Comparison of ENCODE assay signal across 1 cellular context in the genomic region with DNA sequence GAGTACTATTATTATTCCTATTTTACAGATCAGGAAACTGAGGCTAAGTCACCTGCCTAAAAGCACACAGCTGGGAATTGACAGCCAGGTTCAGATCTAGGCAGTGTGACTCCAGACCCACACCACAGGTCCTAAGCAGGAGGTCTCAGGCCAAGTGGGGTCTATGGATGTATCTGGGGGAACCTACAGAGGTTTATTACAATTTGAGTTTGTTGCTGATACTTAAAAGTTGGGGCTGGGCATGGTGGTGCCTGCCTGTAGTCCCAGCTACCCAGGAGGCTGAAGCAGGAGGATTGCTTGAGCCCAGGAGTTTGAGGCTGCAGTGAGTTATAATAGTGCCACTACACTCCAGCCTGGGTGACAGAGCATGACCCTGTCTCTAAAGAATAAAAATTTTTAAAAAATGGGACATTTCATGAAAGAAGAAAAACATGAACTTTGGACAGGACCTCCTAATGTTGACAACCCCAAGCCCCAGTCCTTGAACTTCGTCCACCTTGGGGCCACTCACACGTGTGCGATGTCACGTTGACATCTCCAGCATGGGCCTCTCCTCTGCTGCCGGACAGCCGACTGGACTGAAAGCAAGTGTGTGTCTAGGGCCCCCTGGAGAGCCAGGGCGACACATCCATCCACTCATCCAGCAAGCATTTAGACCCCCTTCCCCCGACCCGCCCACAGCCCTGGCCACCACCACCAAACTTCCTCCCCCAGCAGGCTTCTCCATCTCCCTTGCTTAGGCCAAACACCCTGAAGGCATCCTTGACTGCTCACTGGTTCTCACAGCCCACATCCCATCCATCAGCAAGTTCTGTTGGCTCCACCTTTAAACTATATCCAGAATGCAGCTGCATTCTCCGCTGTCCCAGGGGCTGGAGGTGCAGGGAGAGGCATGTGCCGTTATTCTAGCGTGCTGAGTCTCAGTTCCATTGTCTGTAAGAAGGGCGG.
TF ChIP-seq lines count a peak whose summit lies in the region.

No MANE protein-coding gene starts in this region.

TF ChIP-seq in HepG2, 621 proteins besides CTCF, POLR2A, EP300 and RAD21 (continued from another document and continues in another):
- TF ChIP-seq, protein P1, sequence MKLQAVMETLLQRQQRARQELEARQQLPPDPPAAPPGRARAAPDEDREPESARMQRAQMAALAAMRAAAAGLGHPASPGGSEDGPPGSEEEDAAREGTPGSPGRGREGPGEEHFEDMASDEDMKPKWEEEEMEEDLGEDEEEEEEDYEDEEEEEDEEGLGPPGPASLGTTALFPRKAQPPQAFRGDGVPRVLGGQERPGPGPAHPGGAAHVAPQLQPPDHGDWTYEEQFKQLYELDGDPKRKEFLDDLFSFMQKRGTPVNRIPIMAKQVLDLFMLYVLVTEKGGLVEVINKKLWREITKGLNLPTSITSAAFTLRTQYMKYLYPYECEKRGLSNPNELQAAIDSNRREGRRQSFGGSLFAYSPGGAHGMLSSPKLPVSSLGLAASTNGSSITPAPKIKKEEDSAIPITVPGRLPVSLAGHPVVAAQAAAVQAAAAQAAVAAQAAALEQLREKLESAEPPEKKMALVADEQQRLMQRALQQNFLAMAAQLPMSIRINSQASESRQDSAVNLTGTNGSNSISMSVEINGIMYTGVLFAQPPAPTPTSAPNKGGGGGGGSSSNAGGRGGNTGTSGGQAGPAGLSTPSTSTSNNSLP (IDR thresholded peaks at IDR 0.05; ENCODE audit: low read depth, low read length), result peak; percentile 57; the same call in 1 of the 2 replicates
- peak; percentile 97 for TF ChIP-seq ZNF431 (CRISPR knock-in tag; IDR thresholded peaks at IDR 0.05; ENCODE audit: borderline replicate concordance, low read depth)
- TF ChIP-seq, protein P2, sequence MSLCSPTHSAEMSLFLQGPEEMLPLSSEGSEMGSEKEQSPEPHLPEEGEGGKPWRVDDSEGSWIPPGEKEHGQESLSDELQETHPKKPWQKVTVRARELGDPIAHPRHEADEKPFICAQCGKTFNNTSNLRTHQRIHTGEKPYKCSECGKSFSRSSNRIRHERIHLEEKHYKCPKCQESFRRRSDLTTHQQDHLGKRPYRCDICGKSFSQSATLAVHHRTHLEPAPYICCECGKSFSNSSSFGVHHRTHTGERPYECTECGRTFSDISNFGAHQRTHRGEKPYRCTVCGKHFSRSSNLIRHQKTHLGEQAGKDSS (CRISPR knock-in tag; IDR thresholded peaks at IDR 0.05; ENCODE audit: borderline replicate concordance, low read depth), result peak; percentile 98; the same call in 1 of the 2 replicates
- TF ChIP-seq ZSCAN29 (CRISPR knock-in tag; conservative IDR thresholded peaks at IDR 0.05), result peak; percentile 96
- TF ChIP-seq BHLHE40 (IDR thresholded peaks at IDR 0.05; ENCODE audit: low read length), result peak; percentile 99
- TF ChIP-seq, protein P3, sequence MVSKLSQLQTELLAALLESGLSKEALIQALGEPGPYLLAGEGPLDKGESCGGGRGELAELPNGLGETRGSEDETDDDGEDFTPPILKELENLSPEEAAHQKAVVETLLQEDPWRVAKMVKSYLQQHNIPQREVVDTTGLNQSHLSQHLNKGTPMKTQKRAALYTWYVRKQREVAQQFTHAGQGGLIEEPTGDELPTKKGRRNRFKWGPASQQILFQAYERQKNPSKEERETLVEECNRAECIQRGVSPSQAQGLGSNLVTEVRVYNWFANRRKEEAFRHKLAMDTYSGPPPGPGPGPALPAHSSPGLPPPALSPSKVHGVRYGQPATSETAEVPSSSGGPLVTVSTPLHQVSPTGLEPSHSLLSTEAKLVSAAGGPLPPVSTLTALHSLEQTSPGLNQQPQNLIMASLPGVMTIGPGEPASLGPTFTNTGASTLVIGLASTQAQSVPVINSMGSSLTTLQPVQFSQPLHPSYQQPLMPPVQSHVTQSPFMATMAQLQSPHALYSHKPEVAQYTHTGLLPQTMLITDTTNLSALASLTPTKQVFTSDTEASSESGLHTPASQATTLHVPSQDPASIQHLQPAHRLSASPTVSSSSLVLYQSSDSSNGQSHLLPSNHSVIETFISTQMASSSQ (IDR thresholded peaks at IDR 0.05; ENCODE audit: low read depth), result peak; percentile 71
- TF ChIP-seq, protein P3 (CRISPR knock-in tag; IDR thresholded peaks at IDR 0.05; ENCODE audit: borderline replicate concordance), result peak; percentile 93
- TF ChIP-seq, protein P4, sequence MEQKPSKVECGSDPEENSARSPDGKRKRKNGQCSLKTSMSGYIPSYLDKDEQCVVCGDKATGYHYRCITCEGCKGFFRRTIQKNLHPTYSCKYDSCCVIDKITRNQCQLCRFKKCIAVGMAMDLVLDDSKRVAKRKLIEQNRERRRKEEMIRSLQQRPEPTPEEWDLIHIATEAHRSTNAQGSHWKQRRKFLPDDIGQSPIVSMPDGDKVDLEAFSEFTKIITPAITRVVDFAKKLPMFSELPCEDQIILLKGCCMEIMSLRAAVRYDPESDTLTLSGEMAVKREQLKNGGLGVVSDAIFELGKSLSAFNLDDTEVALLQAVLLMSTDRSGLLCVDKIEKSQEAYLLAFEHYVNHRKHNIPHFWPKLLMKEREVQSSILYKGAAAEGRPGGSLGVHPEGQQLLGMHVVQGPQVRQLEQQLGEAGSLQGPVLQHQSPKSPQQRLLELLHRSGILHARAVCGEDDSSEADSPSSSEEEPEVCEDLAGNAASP (CRISPR knock-in tag; IDR thresholded peaks at IDR 0.05; ENCODE audit: borderline replicate concordance), result peak; percentile 95; the same call in 1 of the 2 replicates
- TF ChIP-seq MIXL1 (CRISPR knock-in tag; IDR thresholded peaks at IDR 0.05), result peak; percentile 97
- peak; percentile 84 for TF ChIP-seq IKZF4 (CRISPR knock-in tag; IDR thresholded peaks at IDR 0.05; ENCODE audit: borderline replicate concordance, low read depth, not compliant biosample characterization)
- TF ChIP-seq, protein P5, sequence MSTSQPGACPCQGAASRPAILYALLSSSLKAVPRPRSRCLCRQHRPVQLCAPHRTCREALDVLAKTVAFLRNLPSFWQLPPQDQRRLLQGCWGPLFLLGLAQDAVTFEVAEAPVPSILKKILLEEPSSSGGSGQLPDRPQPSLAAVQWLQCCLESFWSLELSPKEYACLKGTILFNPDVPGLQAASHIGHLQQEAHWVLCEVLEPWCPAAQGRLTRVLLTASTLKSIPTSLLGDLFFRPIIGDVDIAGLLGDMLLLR (CRISPR knock-in tag; IDR thresholded peaks at IDR 0.05), result no peak; the same call in 1 of the 2 replicates
- peak; percentile 94 for TF ChIP-seq YEATS4 (CRISPR knock-in tag; IDR thresholded peaks at IDR 0.05; ENCODE audit: borderline replicate concordance)
- peak; percentile 97 for TF ChIP-seq ZFP36L1 (CRISPR knock-in tag; IDR thresholded peaks at IDR 0.05)
- TF ChIP-seq TSC22D2 (CRISPR knock-in tag; IDR thresholded peaks at IDR 0.05; ENCODE audit: borderline replicate concordance), result peak; percentile 98
- TF ChIP-seq, protein P6, sequence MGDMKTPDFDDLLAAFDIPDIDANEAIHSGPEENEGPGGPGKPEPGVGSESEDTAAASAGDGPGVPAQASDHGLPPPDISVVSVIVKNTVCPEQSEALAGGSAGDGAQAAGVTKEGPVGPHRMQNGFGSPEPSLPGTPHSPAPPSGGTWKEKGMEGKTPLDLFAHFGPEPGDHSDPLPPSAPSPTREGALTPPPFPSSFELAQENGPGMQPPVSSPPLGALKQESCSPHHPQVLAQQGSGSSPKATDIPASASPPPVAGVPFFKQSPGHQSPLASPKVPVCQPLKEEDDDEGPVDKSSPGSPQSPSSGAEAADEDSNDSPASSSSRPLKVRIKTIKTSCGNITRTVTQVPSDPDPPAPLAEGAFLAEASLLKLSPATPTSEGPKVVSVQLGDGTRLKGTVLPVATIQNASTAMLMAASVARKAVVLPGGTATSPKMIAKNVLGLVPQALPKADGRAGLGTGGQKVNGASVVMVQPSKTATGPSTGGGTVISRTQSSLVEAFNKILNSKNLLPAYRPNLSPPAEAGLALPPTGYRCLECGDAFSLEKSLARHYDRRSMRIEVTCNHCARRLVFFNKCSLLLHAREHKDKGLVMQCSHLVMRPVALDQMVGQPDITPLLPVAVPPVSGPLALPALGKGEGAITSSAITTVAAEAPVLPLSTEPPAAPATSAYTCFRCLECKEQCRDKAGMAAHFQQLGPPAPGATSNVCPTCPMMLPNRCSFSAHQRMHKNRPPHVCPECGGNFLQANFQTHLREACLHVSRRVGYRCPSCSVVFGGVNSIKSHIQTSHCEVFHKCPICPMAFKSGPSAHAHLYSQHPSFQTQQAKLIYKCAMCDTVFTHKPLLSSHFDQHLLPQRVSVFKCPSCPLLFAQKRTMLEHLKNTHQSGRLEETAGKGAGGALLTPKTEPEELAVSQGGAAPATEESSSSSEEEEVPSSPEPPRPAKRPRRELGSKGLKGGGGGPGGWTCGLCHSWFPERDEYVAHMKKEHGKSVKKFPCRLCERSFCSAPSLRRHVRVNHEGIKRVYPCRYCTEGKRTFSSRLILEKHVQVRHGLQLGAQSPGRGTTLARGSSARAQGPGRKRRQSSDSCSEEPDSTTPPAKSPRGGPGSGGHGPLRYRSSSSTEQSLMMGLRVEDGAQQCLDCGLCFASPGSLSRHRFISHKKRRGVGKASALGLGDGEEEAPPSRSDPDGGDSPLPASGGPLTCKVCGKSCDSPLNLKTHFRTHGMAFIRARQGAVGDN (CRISPR knock-in tag; IDR thresholded peaks at IDR 0.05), result peak; percentile 98
- TF ChIP-seq HOXA7 (CRISPR knock-in tag; IDR thresholded peaks at IDR 0.05), result no peak
- peak; percentile 95 for TF ChIP-seq ASH2L (IDR thresholded peaks at IDR 0.05; ENCODE audit: insufficient read length, low read depth, low read length)
- TF ChIP-seq, protein P7, sequence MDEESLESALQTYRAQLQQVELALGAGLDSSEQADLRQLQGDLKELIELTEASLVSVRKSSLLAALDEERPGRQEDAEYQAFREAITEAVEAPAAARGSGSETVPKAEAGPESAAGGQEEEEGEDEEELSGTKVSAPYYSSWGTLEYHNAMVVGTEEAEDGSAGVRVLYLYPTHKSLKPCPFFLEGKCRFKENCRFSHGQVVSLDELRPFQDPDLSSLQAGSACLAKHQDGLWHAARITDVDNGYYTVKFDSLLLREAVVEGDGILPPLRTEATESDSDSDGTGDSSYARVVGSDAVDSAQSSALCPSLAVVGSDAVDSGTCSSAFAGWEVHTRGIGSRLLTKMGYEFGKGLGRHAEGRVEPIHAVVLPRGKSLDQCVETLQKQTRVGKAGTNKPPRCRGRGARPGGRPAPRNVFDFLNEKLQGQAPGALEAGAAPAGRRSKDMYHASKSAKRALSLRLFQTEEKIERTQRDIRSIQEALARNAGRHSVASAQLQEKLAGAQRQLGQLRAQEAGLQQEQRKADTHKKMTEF (CRISPR knock-in tag; IDR thresholded peaks at IDR 0.05), result peak; percentile 100
- 0 out of 2 replicates have a peak, but pooled peaks have one; percentile 22 for TF ChIP-seq ZFP37 (CRISPR knock-in tag; IDR thresholded peaks at IDR 0.05; ENCODE audit: borderline replicate concordance)
- no peak for TF ChIP-seq ZIK1 (CRISPR knock-in tag; IDR thresholded peaks at IDR 0.05; ENCODE audit: borderline replicate concordance, low read depth)
- TF ChIP-seq HMG20A (CRISPR knock-in tag; IDR thresholded peaks at IDR 0.05; ENCODE audit: borderline replicate concordance), result peak; percentile 97
- peak; percentile 35 for TF ChIP-seq POLR2AphosphoS5 (IDR thresholded peaks at IDR 0.05; ENCODE audit: low read depth, low read length)
- no peak for TF ChIP-seq MTF1 (CRISPR knock-in tag; IDR thresholded peaks at IDR 0.05)
- no peak for TF ChIP-seq ZNF577 (CRISPR knock-in tag; IDR thresholded peaks at IDR 0.05; ENCODE audit: borderline replicate concordance, low read depth)
- peak; percentile 89; the same call in 1 of the 2 replicates for TF ChIP-seq ZNF713 (CRISPR knock-in tag; IDR thresholded peaks at IDR 0.05)
- TF ChIP-seq FOXO1 (CRISPR knock-in tag; IDR thresholded peaks at IDR 0.05), result peak; percentile 100
- TF ChIP-seq SIN3B (IDR thresholded peaks at IDR 0.05; ENCODE audit: low read length), result 0 out of 2 replicates have a peak, but pooled peaks have one; percentile 27
- TF ChIP-seq ZNF839 (CRISPR knock-in tag; IDR thresholded peaks at IDR 0.05; ENCODE audit: borderline replicate concordance), result peak; percentile 92; the same call in 1 of the 2 replicates
- no peak; the same call in none of the 2 replicates for TF ChIP-seq ELF4 (CRISPR knock-in tag; IDR thresholded peaks at IDR 0.05; ENCODE audit: borderline replicate concordance)
- peak; percentile 80; the same call in 1 of the 2 replicates for TF ChIP-seq ZNF501 (CRISPR knock-in tag; IDR thresholded peaks at IDR 0.05)
- peak; percentile 91 for TF ChIP-seq KDM4B (CRISPR knock-in tag; IDR thresholded peaks at IDR 0.05)
- no peak for TF ChIP-seq SETDB1 (CRISPR knock-in tag; IDR thresholded peaks at IDR 0.05; ENCODE audit: borderline replicate concordance)
- TF ChIP-seq XBP1 (CRISPR knock-in tag; IDR thresholded peaks at IDR 0.05), result no peak
- peak; percentile 95 for TF ChIP-seq ZNF572 (CRISPR knock-in tag; IDR thresholded peaks at IDR 0.05)
- no peak for TF ChIP-seq SNRNP70 (IDR thresholded peaks at IDR 0.05; ENCODE audit: low read depth, low read length)
- TF ChIP-seq, protein P8, sequence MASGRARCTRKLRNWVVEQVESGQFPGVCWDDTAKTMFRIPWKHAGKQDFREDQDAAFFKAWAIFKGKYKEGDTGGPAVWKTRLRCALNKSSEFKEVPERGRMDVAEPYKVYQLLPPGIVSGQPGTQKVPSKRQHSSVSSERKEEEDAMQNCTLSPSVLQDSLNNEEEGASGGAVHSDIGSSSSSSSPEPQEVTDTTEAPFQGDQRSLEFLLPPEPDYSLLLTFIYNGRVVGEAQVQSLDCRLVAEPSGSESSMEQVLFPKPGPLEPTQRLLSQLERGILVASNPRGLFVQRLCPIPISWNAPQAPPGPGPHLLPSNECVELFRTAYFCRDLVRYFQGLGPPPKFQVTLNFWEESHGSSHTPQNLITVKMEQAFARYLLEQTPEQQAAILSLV (CRISPR knock-in tag; IDR thresholded peaks at IDR 0.05; ENCODE audit: borderline replicate concordance), result peak; percentile 92
- no peak; the same call in 1 of the 2 replicates for TF ChIP-seq ZNF24 (IDR thresholded peaks at IDR 0.05)
- TF ChIP-seq GLI4 (CRISPR knock-in tag; IDR thresholded peaks at IDR 0.05; ENCODE audit: borderline replicate concordance), result peak; percentile 93; the same call in 1 of the 2 replicates
- no peak; the same call in 1 of the 2 replicates for TF ChIP-seq ZNF616 (CRISPR knock-in tag; IDR thresholded peaks at IDR 0.05; ENCODE audit: low read depth)
- TF ChIP-seq NAIF1 (CRISPR knock-in tag; IDR thresholded peaks at IDR 0.05; ENCODE audit: borderline replicate concordance), result peak; percentile 47; the same call in 1 of the 2 replicates
- peak; percentile 83 for TF ChIP-seq FOXK2 (IDR thresholded peaks at IDR 0.05)
- TF ChIP-seq HDAC2 (CRISPR knock-in tag; IDR thresholded peaks at IDR 0.05), result peak; percentile 100
- TF ChIP-seq NR3C1 (CRISPR knock-in tag; IDR thresholded peaks at IDR 0.05), result no peak
- no peak for TF ChIP-seq SP1 (IDR thresholded peaks at IDR 0.05)
- peak; percentile 70 for TF ChIP-seq SP1 (CRISPR knock-in tag; IDR thresholded peaks at IDR 0.05)
- no peak for TF ChIP-seq HNRNPK (IDR thresholded peaks at IDR 0.05; ENCODE audit: low read depth, low read length, poor library complexity, severe bottlenecking)
- TF ChIP-seq ZNF563 (CRISPR knock-in tag; IDR thresholded peaks at IDR 0.05), result peak; percentile 71; the same call in 1 of the 2 replicates
